In the genomic region with DNA sequence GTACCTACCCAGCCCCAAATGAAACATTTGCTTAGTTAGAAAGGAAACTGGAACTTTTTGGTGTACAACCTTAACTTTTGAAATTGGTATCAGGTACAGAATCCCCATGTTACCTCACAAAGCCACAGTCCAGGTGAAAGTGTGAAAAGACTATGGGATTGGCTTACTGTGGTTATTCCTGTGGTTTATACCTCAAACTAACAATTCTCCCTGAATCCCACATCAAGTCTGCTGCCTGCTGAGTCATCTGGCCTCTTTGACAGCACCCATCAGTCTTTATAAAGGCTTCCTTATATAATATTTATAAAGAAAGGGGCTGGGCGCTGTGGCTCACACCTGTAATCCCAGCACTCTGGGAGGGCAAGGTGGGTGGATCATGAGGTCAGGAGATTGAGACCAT, we compare ENCODE assay signal across 19 cellular contexts. TPM values are rescaled to one million over a fixed set of nuclear protein-coding genes. Genes with fewer than 3 reads are reported as not detected.
DNase-seq lines count a peak whose midpoint lies in the region; ATAC-seq lines count a peak whose summit lies in the region.
"Had no signal": no experiment of that assay in that cellular context is flagged by ENCODE, and none has a peak within 500 bp of the region (broad histone marks: within the 10 kb centered on the region; RNA-seq: fewer than 3 reads in every experiment).

No MANE protein-coding gene starts in this region.

- peak; percentile 15 for DNase-seq in activated naive CD4-positive, alpha-beta T cell treated with anti-CD3 and anti-CD28 coated beads for 36 hours
- no peak for DNase-seq in activated naive CD4-positive, alpha-beta T cell (lab: John Stamatoyannopoulos, UW)
- DNase-seq in HT1080 (ENCODE audit: low read depth) (peak; percentile 74), renal cortical epithelial cell (ENCODE audit: low read depth) (peak; percentile 78), aorta (no peak), cortex of kidney (lab: John Stamatoyannopoulos, UW) (no peak), Right ventricle myocardium inferior (ENCODE audit: missing footprints) (no peak)
- no peak for DNase-seq in activated naive CD8-positive, alpha-beta T cell treated with anti-CD3 and anti-CD28 coated beads, Interleukin-2, amount 50 U/mL, for 24 hours
- DNase-seq: caudate nucleus; COR-L47; effector memory CD8-positive, alpha-beta T cell; H9; hypothalamus; mucosa of descending colon; NCI-H187; NCI-H510A treated with DMSO at 0.1 percent for 48 hours; right lobe of liver had no signal

- H3K27ac Mint-ChIP-seq in activated naive CD4-positive, alpha-beta T cell treated with anti-CD3 and anti-CD28 coated beads for 36 hours = no peak overlapping the region
- no peak overlapping the region for H3K27ac Mint-ChIP-seq in activated naive CD8-positive, alpha-beta T cell treated with anti-CD3 and anti-CD28 coated beads, Interleukin-2, amount 50 U/mL, for 24 hours
- H3K27ac Mint-ChIP-seq: effector memory CD8-positive, alpha-beta T cell; H9 had no signal

- no peaks in the 10 kb centered on the region for H3K27me3 ChIP-seq in aorta (ENCODE audit: control insufficient read depth in 1 of 2, insufficient read depth in 2 of 2, low read length in 1 of 2)
- H3K27me3 ChIP-seq: MG63, neutrophil, right lobe of liver had no signal

- H3K4me1 Mint-ChIP-seq in activated naive CD4-positive, alpha-beta T cell treated with anti-CD3 and anti-CD28 coated beads for 36 hours (ENCODE audit: low read depth) = peaks cover 11% of the 10 kb centered on the region
- H3K4me1 Mint-ChIP-seq in activated naive CD8-positive, alpha-beta T cell treated with anti-CD3 and anti-CD28 coated beads, Interleukin-2, amount 50 U/mL, for 24 hours = peaks cover 8% of the 10 kb centered on the region

- 96 to 100% methylated on average over 1 of the region's 1 CpG for WGBS in aorta, 2 donors

- no peaks in the 10 kb centered on the region for H3K27me3 Mint-ChIP-seq in activated naive CD4-positive, alpha-beta T cell treated with anti-CD3 and anti-CD28 coated beads for 36 hours (ENCODE audit: low read depth)
- H3K27me3 Mint-ChIP-seq in activated naive CD8-positive, alpha-beta T cell treated with anti-CD3 and anti-CD28 coated beads, Interleukin-2, amount 50 U/mL, for 24 hours = no peaks in the 10 kb centered on the region
- H3K27me3 Mint-ChIP-seq: effector memory CD8-positive, alpha-beta T cell had no signal

- H3K9me3 Mint-ChIP-seq in activated naive CD4-positive, alpha-beta T cell treated with anti-CD3 and anti-CD28 coated beads for 36 hours = peaks cover 11% of the 10 kb centered on the region
- peaks cover 8% of the 10 kb centered on the region for H3K9me3 Mint-ChIP-seq in activated naive CD8-positive, alpha-beta T cell treated with anti-CD3 and anti-CD28 coated beads, Interleukin-2, amount 50 U/mL, for 24 hours

- CTCF ChIA-PET in activated naive CD4-positive, alpha-beta T cell treated with anti-CD3 and anti-CD28 coated beads for 36 hours (lab: Charles Lee) = no interaction called here

- no peaks in the 10 kb centered on the region for H3K36me3 ChIP-seq in aorta (ENCODE audit: control insufficient read depth in 1 of 2, insufficient read depth in 2 of 2, low read length in 1 of 2)
- H3K36me3 ChIP-seq: MG63, right lobe of liver had no signal

- no peaks in the 10 kb centered on the region for H3K4me1 ChIP-seq in aorta (ENCODE audit: control insufficient read depth in 1 of 2, insufficient read depth in 2 of 2, low read length in 2 of 2)

- H3K9me3 ChIP-seq in aorta (ENCODE audit: control insufficient read depth, low read length) = peaks cover 1% of the 10 kb centered on the region
- H3K9me3 ChIP-seq: neutrophil, right lobe of liver had no signal

- H3K4me3 Mint-ChIP-seq in activated naive CD4-positive, alpha-beta T cell treated with anti-CD3 and anti-CD28 coated beads for 36 hours = no peak overlapping the region
- H3K4me3 Mint-ChIP-seq in activated naive CD8-positive, alpha-beta T cell treated with anti-CD3 and anti-CD28 coated beads, Interleukin-2, amount 50 U/mL, for 24 hours = no peak overlapping the region
- H3K4me3 Mint-ChIP-seq: effector memory CD8-positive, alpha-beta T cell; H9 had no signal

- H3K4me3 ChIP-seq in aorta (ENCODE audit: low read length in 2 of 2) = no peak overlapping the region
- H3K4me3 ChIP-seq: MG63, mucosa of descending colon, right lobe of liver had no signal

- ATAC-seq in activated naive CD8-positive, alpha-beta T cell treated with anti-CD3 and anti-CD28 coated beads, Interleukin-2, amount 50 U/mL, for 24 hours = peak; percentile 54
- ATAC-seq in aorta (ENCODE audit: low FRiP score) (no peak), Right ventricle myocardium inferior (no peak)
- ATAC-seq: effector memory CD8-positive, alpha-beta T cell; mucosa of descending colon; right lobe of liver had no signal

- peaks cover 21% of the 10 kb centered on the region for H3K36me3 Mint-ChIP-seq in activated naive CD4-positive, alpha-beta T cell treated with anti-CD3 and anti-CD28 coated beads for 36 hours (ENCODE audit: low read depth)
- peaks cover 21% of the 10 kb centered on the region for H3K36me3 Mint-ChIP-seq in activated naive CD8-positive, alpha-beta T cell treated with anti-CD3 and anti-CD28 coated beads, Interleukin-2, amount 50 U/mL, for 24 hours (ENCODE audit: low read depth)

- H3K27ac ChIP-seq in aorta (ENCODE audit: low read depth in 1 of 2, low read length in 2 of 2) = no peak overlapping the region
- H3K27ac ChIP-seq: neutrophil, right lobe of liver had no signal

- intact Hi-C loops in activated naive CD4-positive, alpha-beta T cell treated with anti-CD3 and anti-CD28 coated beads for 36 hours (cut with micrococcal nuclease) = no loop called here
- intact Hi-C loops in aorta (cut with DNase I) (no loop called here), Right ventricle myocardium inferior (cut with DNase I) (no loop called here)

RNA-seq across cellular contexts. Expression of a gene that starts 26.9 kb away (rescaled TPM):
- total RNA-seq in activated naive CD4-positive, alpha-beta T cell treated with anti-CD3 and anti-CD28 coated beads for 36 hours = 1 to 10 TPM; 8.7 to 9.1 TPM
- total RNA-seq in HT1080 (2014; rRNA removed; shearing (Covaris generic)) = 10.9 and 13.7 TPM in 2 replicates
- 31.6 and 33.9 TPM in 2 replicates for polyA plus RNA-seq in HT1080 (2015; cell fraction: cytosol; rRNA removed)
- polyA plus RNA-seq in HT1080 (2015; cell fraction: nucleus; rRNA removed) = 12.8 and 16.6 TPM in 2 replicates
- total RNA-seq in renal cortical epithelial cell = 19.3 and 19.8 TPM in 2 replicates
- total RNA-seq in aorta = 10 to 100 TPM; 14.7 to 15.6 TPM
- 10 to 100 TPM; 14.5 to 24.9 TPM for polyA plus RNA-seq in aorta
- 19.8 TPM for total RNA-seq in Right ventricle myocardium inferior

RNA-seq across cellular contexts. Expression of a gene that starts 27.1 kb away (rescaled TPM):
- 10 to 100 TPM; 27.7 to 29.2 TPM for total RNA-seq in activated naive CD4-positive, alpha-beta T cell treated with anti-CD3 and anti-CD28 coated beads for 36 hours
- 23.3 and 25.6 TPM in 2 replicates for total RNA-seq in HT1080 (2014; rRNA removed; shearing (Covaris generic))
- polyA plus RNA-seq in HT1080 (2015; cell fraction: cytosol; rRNA removed) = 28.5 and 31.3 TPM in 2 replicates
- 34.2 and 35.7 TPM in 2 replicates for polyA plus RNA-seq in HT1080 (2015; cell fraction: nucleus; rRNA removed)
- total RNA-seq in renal cortical epithelial cell (21.5 and 29.9 TPM in 2 replicates), aorta (10 to 100 TPM; 13.4 to 19.0 TPM), Right ventricle myocardium inferior (10.5 TPM)
- polyA plus RNA-seq in aorta = 10 to 100 TPM in 1 of 2 donors, 1 to 10 TPM in 1; 6.7 to 15.8 TPM

RNA-seq across cellular contexts. Expression of a gene that starts 55.1 kb away (rescaled TPM):
- total RNA-seq in activated naive CD4-positive, alpha-beta T cell treated with anti-CD3 and anti-CD28 coated beads for 36 hours = 1 to 10 TPM; 4.3 to 4.6 TPM
- 27.6 and 33.8 TPM in 2 replicates for total RNA-seq in HT1080 (2014; rRNA removed; shearing (Covaris generic))
- 24.9 and 30.6 TPM in 2 replicates for polyA plus RNA-seq in HT1080 (2015; cell fraction: cytosol; rRNA removed)
- 22.1 and 25.6 TPM in 2 replicates for polyA plus RNA-seq in HT1080 (2015; cell fraction: nucleus; rRNA removed)
- total RNA-seq in renal cortical epithelial cell (13.4 and 29.3 TPM in 2 replicates), aorta (10 to 100 TPM; 30.5 to 35.8 TPM), Right ventricle myocardium inferior (18.2 TPM)
- polyA plus RNA-seq in aorta = 10 to 100 TPM; 12.4 to 14.4 TPM

Comparison
In these comparisons a context has a peak if more than half of its experiments do, and no peak if none do; other contexts are left out.
1. DNase-seq: peak in activated naive CD4-positive, alpha-beta T cell treated with anti-CD3 and anti-CD28 coated beads for 36 hours (single experiment), HT1080 (single experiment) and renal cortical epithelial cell (single experiment); none in activated naive CD4-positive, alpha-beta T cell (0 of 4), activated naive CD8-positive, alpha-beta T cell treated with anti-CD3 and anti-CD28 coated beads, Interleukin-2, amount 50 U/mL, for 24 hours (single experiment), aorta (0 of 2), cortex of kidney (single experiment) and Right ventricle myocardium inferior (single experiment).